1 cellular context compared by ENCODE assay signal in the genomic region with DNA sequence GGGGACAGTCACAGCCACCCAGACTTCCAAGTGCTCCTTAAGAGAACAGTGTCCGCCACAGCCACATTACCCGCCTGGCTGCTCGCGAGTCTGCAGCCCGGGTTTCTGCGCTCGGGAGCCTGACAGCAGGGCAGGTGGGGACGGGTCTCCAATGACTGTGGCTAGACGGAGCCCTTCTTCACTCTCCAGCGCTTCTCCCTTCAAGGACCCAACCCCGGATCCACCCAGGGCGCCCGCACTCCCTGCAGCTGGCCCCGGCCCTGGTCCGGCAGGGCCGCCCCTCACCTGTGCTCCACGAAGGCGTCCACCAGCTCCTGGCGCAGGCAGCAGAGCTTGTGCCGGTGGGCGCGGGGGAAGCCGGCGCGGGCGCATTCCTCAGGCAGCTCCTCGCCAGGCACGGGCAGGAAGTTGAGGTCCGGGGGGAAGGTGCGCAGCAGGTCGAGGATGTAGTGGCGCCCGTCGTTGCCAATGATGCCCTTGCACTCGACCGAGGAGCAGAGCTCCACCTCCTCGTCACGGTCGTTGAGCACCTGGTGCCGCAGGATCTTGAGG.
TF ChIP-seq lines count a peak whose summit lies in the region.

No MANE protein-coding gene starts in this region.

TF ChIP-seq in K562, 482 proteins besides CTCF, POLR2A, EP300 and RAD21:
- TF ChIP-seq CREB1 (IDR thresholded peaks at IDR 0.05) (no peak), CREB1 (CRISPR knock-in tag; IDR thresholded peaks at IDR 0.05) (no peak), RBFOX2 (IDR thresholded peaks at IDR 0.05; ENCODE audit: low read depth, low read length) (peak; percentile 7; the same call in 1 of the 2 replicates), POLR2G (IDR thresholded peaks at IDR 0.05; ENCODE audit: low read depth, low read length) (peak; percentile 52)
